17 cellular contexts compared by ENCODE assay signal in the genomic region with DNA sequence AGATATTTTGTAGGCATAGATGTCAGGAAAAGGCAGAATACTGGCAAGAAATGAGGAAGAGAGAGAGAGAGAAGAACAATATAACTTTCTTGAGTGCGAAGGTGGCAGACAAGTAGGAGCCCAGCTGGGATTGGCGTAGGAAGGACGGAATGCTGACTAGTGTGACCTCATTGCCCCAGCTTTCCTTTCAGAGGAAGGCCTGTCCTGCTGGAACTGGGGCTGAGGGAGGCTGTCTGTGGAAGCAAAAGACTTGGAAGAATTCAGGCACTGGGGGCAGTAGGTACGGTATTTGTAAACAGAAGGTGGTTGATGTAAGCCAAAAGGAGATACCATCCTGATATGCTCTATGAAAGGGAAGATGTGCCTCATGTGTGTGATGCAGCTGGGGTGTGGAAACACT.
DNase-seq lines count a peak whose midpoint lies in the region; ATAC-seq and TF ChIP-seq lines count a peak whose summit lies in the region.
"Had no signal": no experiment of that assay in that cellular context is flagged by ENCODE, and none has a peak within 500 bp of the region (broad histone marks: within the 10 kb centered on the region; RNA-seq: fewer than 3 reads in every experiment).

No MANE protein-coding gene starts in this region.

- H3K4me1 Mint-ChIP-seq in glutamatergic neuron (ENCODE audit: low read depth, unreplicated experiment) (peaks cover 12% of the 10 kb centered on the region), neural progenitor cell (peaks cover 6% of the 10 kb centered on the region), HFFc6 (ENCODE audit: low read depth) (no peaks in the 10 kb centered on the region)
- H3K4me1 Mint-ChIP-seq: CD4-positive, alpha-beta memory T cell had no signal

- DNase-seq in Right ventricle myocardium inferior (ENCODE audit: missing footprints) = peak; percentile 27
- no peak for DNase-seq in right cardiac atrium
- DNase-seq in glutamatergic neuron = peak; percentile 16
- DNase-seq in islet precursor cell = peak; percentile 62
- DNase-seq in neural progenitor cell (ENCODE audit: low spot score) = peak; percentile 28
- DNase-seq in NCI-H2227 treated with DMSO at 0.1 percent for 48 hours (lab: John Stamatoyannopoulos, UW) = no peak
- no peak for DNase-seq in HFFc6
- DNase-seq: AML-193, Calu3, DMS79 treated with DMSO at 0.1 percent for 48 hours, H9, KG1 had no signal

- H3K4me3 Mint-ChIP-seq in glutamatergic neuron (ENCODE audit: unreplicated experiment) (no peak overlapping the region), neural progenitor cell (no peak overlapping the region), HFFc6 (no peak overlapping the region)
- H3K4me3 Mint-ChIP-seq: CD4-positive, alpha-beta memory T cell; H9 had no signal

- H3K4me1 ChIP-seq in right cardiac atrium (ENCODE audit: control insufficient read depth, insufficient read depth, low read length) (no peaks in the 10 kb centered on the region), neural progenitor cell (peaks cover 15% of the 10 kb centered on the region)
- H3K4me1 ChIP-seq: A549 had no signal

- TF ChIP-seq CTCF in glutamatergic neuron (IDR thresholded peaks at IDR 0.05; ENCODE audit: partially characterized antibody, unreplicated experiment) (no peak), neural progenitor cell (IDR thresholded peaks at IDR 0.05) (no peak), HFFc6 (IDR thresholded peaks at IDR 0.05) (no peak)

- H3K27ac Mint-ChIP-seq in glutamatergic neuron (ENCODE audit: unreplicated experiment) = peak overlapping the region; percentile 40
- no peak overlapping the region for H3K27ac Mint-ChIP-seq in neural progenitor cell
- H3K27ac Mint-ChIP-seq in HFFc6 = no peak overlapping the region
- H3K27ac Mint-ChIP-seq: CD4-positive, alpha-beta memory T cell had no signal

- H3F3A ChIP-seq in neural progenitor cell (ENCODE audit: low read depth) = no peaks in the 10 kb centered on the region

- H3K27me3 Mint-ChIP-seq in glutamatergic neuron (ENCODE audit: unreplicated experiment) (no peaks in the 10 kb centered on the region), neural progenitor cell (ENCODE audit: insufficient read depth, low read depth) (no peaks in the 10 kb centered on the region), HFFc6 (ENCODE audit: insufficient read depth) (no peaks in the 10 kb centered on the region)
- H3K27me3 Mint-ChIP-seq: CD4-positive, alpha-beta memory T cell had no signal

- H3K4me2 ChIP-seq in neural progenitor cell = no peak overlapping the region
- H3K4me2 ChIP-seq: A549 had no signal

- 83% methylated on average over 4 of the region's 4 CpGs for WGBS in right cardiac atrium

- no peak for ATAC-seq in Right ventricle myocardium inferior
- ATAC-seq in right cardiac atrium = no peak
- no peak for ATAC-seq in GM21515 (IDR thresholded peaks at IDR 0.05; ENCODE audit: unreplicated experiment)
- ATAC-seq: A549 had no signal

- H2AFZ ChIP-seq in neural progenitor cell (replicated peaks) = no peak overlapping the region

- no peaks in the 10 kb centered on the region for H3K79me2 ChIP-seq in neural progenitor cell (ENCODE audit: low read depth)

- H3K27me3 ChIP-seq in right cardiac atrium (ENCODE audit: control insufficient read depth, insufficient read depth) = no peaks in the 10 kb centered on the region
- H3K27me3 ChIP-seq in neural progenitor cell = no peaks in the 10 kb centered on the region

- H3K9me3 Mint-ChIP-seq in glutamatergic neuron (ENCODE audit: unreplicated experiment) (peaks cover 3% of the 10 kb centered on the region), neural progenitor cell (no peaks in the 10 kb centered on the region), HFFc6 (peaks cover 18% of the 10 kb centered on the region)
- H3K9me3 Mint-ChIP-seq: H9 had no signal

- H3K9ac ChIP-seq in neural progenitor cell = no peak overlapping the region

- intact Hi-C loops in Right ventricle myocardium inferior (cut with DNase I) = no loop called here
- intact Hi-C loops in right cardiac atrium (cut with DNase I) = no loop called here

- H3K4me3 ChIP-seq in right cardiac atrium (ENCODE audit: low read length) (no peak overlapping the region), neural progenitor cell (no peak overlapping the region)
- H3K4me3 ChIP-seq: A549 had no signal

- no peaks in the 10 kb centered on the region for H4K20me1 ChIP-seq in neural progenitor cell (ENCODE audit: low read depth)

- H3K36me3 Mint-ChIP-seq in glutamatergic neuron (ENCODE audit: unreplicated experiment) (no peaks in the 10 kb centered on the region), neural progenitor cell (peaks cover 4% of the 10 kb centered on the region), HFFc6 (ENCODE audit: low read depth) (no peaks in the 10 kb centered on the region)
- H3K36me3 Mint-ChIP-seq: CD4-positive, alpha-beta memory T cell had no signal

- no peaks in the 10 kb centered on the region for H3K36me3 ChIP-seq in neural progenitor cell

- H3K9me3 ChIP-seq in right cardiac atrium (ENCODE audit: control insufficient read depth, low read length) (no peaks in the 10 kb centered on the region), neural progenitor cell (ENCODE audit: low read depth) (no peaks in the 10 kb centered on the region)
- H3K9me3 ChIP-seq: A549 had no signal

- H3K27ac ChIP-seq in right cardiac atrium (ENCODE audit: low read length) (no peak overlapping the region), neural progenitor cell (no peak overlapping the region)
- H3K27ac ChIP-seq: 22Rv1, A549, C4-2B had no signal

Comparison
In these comparisons a context has a peak if more than half of its experiments do, and no peak if none do; other contexts are left out.
1. DNase-seq: peak in Right ventricle myocardium inferior (single experiment), glutamatergic neuron (single experiment), islet precursor cell (single experiment) and neural progenitor cell (single experiment); none in right cardiac atrium (0 of 3), NCI-H2227 treated with DMSO at 0.1 percent for 48 hours (single experiment) and HFFc6 (single experiment).